In genomic region chr2:128403814-128404708, GRCh38 we compare ENCODE assay signal across 18 cellular contexts.
"Had no signal": no experiment of that assay in that cellular context is flagged by ENCODE, and none has a peak within 500 bp of the region (broad histone marks: within the 10 kb centered on the region; RNA-seq: fewer than 3 reads in every experiment).

No MANE protein-coding gene starts in this region.

- DNase-seq: activated CD4-positive, alpha-beta T cell treated with anti-CD3 and anti-CD28 coated beads, Interleukin-2, amount 10 ng/mL, durations not matched to agents 7 days and 5 days; activated CD8-positive, alpha-beta T cell treated with anti-CD3 and anti-CD28 coated beads, Interleukin-2, amount 10 ng/mL, durations not matched to agents 7 days and 5 days; activated gamma-delta T cell treated with Interleukin-2 at 50 U/mL for 16 hours; activated T-cell treated with anti-CD3 and anti-CD28 coated beads, Interleukin-2, amount 50 U/mL, for 48 hours; adrenal gland; foreskin fibroblast; lower lobe of right lung; nucleus accumbens; stimulated activated CD4-positive, alpha-beta T cell treated with anti-CD3 and anti-CD28 coated beads, Interleukin-15, amount 100 ng/mL, for 24 hours; stimulated activated CD4-positive, alpha-beta T cell treated with anti-CD3 and anti-CD28 coated beads, Interleukin-2, amount 100 ng/mL, for 48 hours had no signal

- H3K9me3 Mint-ChIP-seq: activated CD4-positive, alpha-beta T cell treated with anti-CD3 and anti-CD28 coated beads, Interleukin-2, amount 10 ng/mL, durations not matched to agents 7 days and 5 days; activated naive CD4-positive, alpha-beta T cell treated with anti-CD3 and anti-CD28 coated beads, Interleukin-2, amount 50 U/mL, for 72 hours; stimulated activated naive CD8-positive, alpha-beta T cell treated with anti-CD3 and anti-CD28 coated beads, Interleukin-15, Interleukin-2, amounts not matched to agents 100 ng/mL and 50 ng/mL, for 24 hours; T-helper 1 cell treated with Interleukin-12 subunit alpha and Interleukin-12 subunit beta and Interleukin-4 antibody, amounts not matched to agents 30 μg/mL and 1 μg/mL, for 36 hours had no signal

- H3K27ac ChIP-seq: adrenal gland, epithelial cell of prostate, lower lobe of right lung, skin epidermis had no signal

- H3K27ac Mint-ChIP-seq: activated CD4-positive, alpha-beta T cell treated with anti-CD3 and anti-CD28 coated beads, Interleukin-2, amount 10 ng/mL, durations not matched to agents 7 days and 5 days; activated CD8-positive, alpha-beta T cell treated with anti-CD3 and anti-CD28 coated beads, Interleukin-2, amount 10 ng/mL, durations not matched to agents 7 days and 5 days; mesothelial cell of epicardium; nephron; stimulated activated naive CD8-positive, alpha-beta T cell treated with anti-CD3 and anti-CD28 coated beads, Interleukin-15, Interleukin-2, amounts not matched to agents 100 ng/mL and 50 ng/mL, for 24 hours; T-helper 1 cell treated with Interleukin-12 subunit alpha and Interleukin-12 subunit beta and Interleukin-4 antibody, amounts not matched to agents 30 μg/mL and 1 μg/mL, for 36 hours had no signal

- H3K9me3 ChIP-seq: adrenal gland, lower lobe of right lung had no signal

- ATAC-seq: activated CD4-positive, CD25-positive, alpha-beta regulatory T cell treated with anti-CD3 and anti-CD28 coated beads, Interleukin-2, amount 50 U/mL, for 24 hours; activated CD8-positive, alpha-beta T cell treated with anti-CD3 and anti-CD28 coated beads, Interleukin-2, amount 10 ng/mL, durations not matched to agents 7 days and 5 days; activated naive CD4-positive, alpha-beta T cell treated with anti-CD3 and anti-CD28 coated beads, Interleukin-2, amount 50 U/mL, for 72 hours; lower lobe of right lung had no signal

- H3K36me3 Mint-ChIP-seq: activated naive CD4-positive, alpha-beta T cell treated with anti-CD3 and anti-CD28 coated beads, Interleukin-2, amount 50 U/mL, for 72 hours; mesothelial cell of epicardium had no signal

- H3K4me3 Mint-ChIP-seq: activated CD4-positive, alpha-beta T cell treated with anti-CD3 and anti-CD28 coated beads, Interleukin-2, amount 10 ng/mL, durations not matched to agents 7 days and 5 days; activated CD8-positive, alpha-beta T cell treated with anti-CD3 and anti-CD28 coated beads, Interleukin-2, amount 10 ng/mL, durations not matched to agents 7 days and 5 days; mesothelial cell of epicardium; nephron; stimulated activated naive CD8-positive, alpha-beta T cell treated with anti-CD3 and anti-CD28 coated beads, Interleukin-15, Interleukin-2, amounts not matched to agents 100 ng/mL and 50 ng/mL, for 24 hours; T-helper 1 cell treated with Interleukin-12 subunit alpha and Interleukin-12 subunit beta and Interleukin-4 antibody, amounts not matched to agents 30 μg/mL and 1 μg/mL, for 36 hours had no signal

- H3K4me1 ChIP-seq: adrenal gland, lower lobe of right lung had no signal

- H3K4me3 ChIP-seq: adrenal gland, lower lobe of right lung, skin epidermis had no signal

- H3K27me3 ChIP-seq: adrenal gland had no signal

- H3K36me3 ChIP-seq: adrenal gland, lower lobe of right lung had no signal
